Comparison of ENCODE assay signal across 1 cellular context in genomic region chr6:27892596-27893058, GRCh38.
TF ChIP-seq lines count a peak whose summit lies in the region.

No MANE protein-coding gene starts in this region.

TF ChIP-seq in K562, 482 proteins besides CTCF, POLR2A, EP300 and RAD21 (continued from another document and continues in another):
- 0 out of 6 replicates have a peak, but pooled peaks of 1 of the 3 experiments have one; percentile 35 for TF ChIP-seq ZBTB11 (CRISPR knock-in tag; IDR thresholded peaks at IDR 0.05)
- 0 out of 2 replicates have a peak, but pooled peaks have one; percentile 25 for TF ChIP-seq ARID2 (IDR thresholded peaks at IDR 0.05)
- TF ChIP-seq NONO (IDR thresholded peaks at IDR 0.05; ENCODE audit: low read depth in 2 of 2, low read length in 1 of 2) = peak in 1 of 2 experiments; percentile 70; a peak in 2 of 4 replicates
- peak; percentile 27; the same call in 1 of the 2 replicates for TF ChIP-seq HMGXB4 (CRISPR knock-in tag; IDR thresholded peaks at IDR 0.05)
- no peak for TF ChIP-seq ZNF347 (CRISPR knock-in tag; IDR thresholded peaks at IDR 0.05; ENCODE audit: low read depth)
- peak; percentile 12; the same call in 1 of the 2 replicates for TF ChIP-seq SMARCA4 (IDR thresholded peaks at IDR 0.05)
- TF ChIP-seq GATAD2B (IDR thresholded peaks at IDR 0.05; ENCODE audit: borderline replicate concordance) = no peak
- TF ChIP-seq NFIX (CRISPR knock-in tag; IDR thresholded peaks at IDR 0.05; ENCODE audit: low read depth) = no peak
- peak; percentile 79; the same call in 1 of the 2 replicates for TF ChIP-seq ZFP91 (CRISPR knock-in tag; IDR thresholded peaks at IDR 0.05)
- no peak for TF ChIP-seq MTF1 (CRISPR knock-in tag; IDR thresholded peaks at IDR 0.05; ENCODE audit: borderline replicate concordance)
- TF ChIP-seq ZNF780A (CRISPR knock-in tag; IDR thresholded peaks at IDR 0.05) = 0 out of 2 replicates have a peak, but pooled peaks have one; percentile 32
- TF ChIP-seq ZNF217 (CRISPR knock-in tag; IDR thresholded peaks at IDR 0.05) = peak; percentile 79; the same call in 1 of the 2 replicates
- peak; percentile 55; the same call in 1 of the 2 replicates for TF ChIP-seq ZBTB34 (CRISPR knock-in tag; IDR thresholded peaks at IDR 0.05)
- 0 out of 2 replicates have a peak, but pooled peaks have one; percentile 4 for TF ChIP-seq TEAD4 (IDR thresholded peaks at IDR 0.05; ENCODE audit: low read length)
- no peak for TF ChIP-seq TEAD4 (CRISPR knock-in tag; IDR thresholded peaks at IDR 0.05; ENCODE audit: borderline replicate concordance)
- TF ChIP-seq FIP1L1 (IDR thresholded peaks at IDR 0.05; ENCODE audit: low read depth, low read length, poor library complexity, severe bottlenecking) = peak; percentile 100
- TF ChIP-seq BRCA1 (IDR thresholded peaks at IDR 0.05) = no peak
- peak; percentile 97 for TF ChIP-seq BRCA1 (CRISPR knock-in tag; IDR thresholded peaks at IDR 0.05)
- no peak for TF ChIP-seq ZMIZ1 (IDR thresholded peaks at IDR 0.05; ENCODE audit: low read depth in 2 of 2, low read length in 2 of 2)
- no peak for TF ChIP-seq CC2D1A (IDR thresholded peaks at IDR 0.05)
- TF ChIP-seq SMAD4 (CRISPR knock-in tag; conservative IDR thresholded peaks at IDR 0.05) = peak; percentile 62; the same call in 1 of the 2 replicates
- TF ChIP-seq ZNF766 (CRISPR knock-in tag; conservative IDR thresholded peaks at IDR 0.05) = 0 out of 2 replicates have a peak, but pooled peaks have one; percentile 41
- no peak for TF ChIP-seq TCFL5 (CRISPR knock-in tag; conservative IDR thresholded peaks at IDR 0.05)
- TF ChIP-seq AFF1 (IDR thresholded peaks at IDR 0.05; ENCODE audit: low read depth in 1 of 2, partially characterized antibody in 2 of 2) = peak in 1 of 2 experiments; percentile 96
- peak; percentile 99; the same call in 1 of the 2 replicates for TF ChIP-seq RBM14 (IDR thresholded peaks at IDR 0.05; ENCODE audit: borderline replicate concordance, insufficient read depth, low read depth, low read length)
- peak; percentile 98 for TF ChIP-seq TGIF2 (CRISPR knock-in tag; IDR thresholded peaks at IDR 0.05)
- peak; percentile 60; the same call in 1 of the 2 replicates for TF ChIP-seq MTA1 (IDR thresholded peaks at IDR 0.05; ENCODE audit: borderline replicate concordance)
- TF ChIP-seq CBFB (CRISPR knock-in tag; IDR thresholded peaks at IDR 0.05) = 0 out of 2 replicates have a peak, but pooled peaks have one; percentile 16
- TF ChIP-seq FOXP1 (CRISPR knock-in tag; IDR thresholded peaks at IDR 0.05) = no peak
- TF ChIP-seq HIVEP1 (CRISPR knock-in tag; IDR thresholded peaks at IDR 0.05) = no peak
- no peak for TF ChIP-seq ASH1L (IDR thresholded peaks at IDR 0.05; ENCODE audit: borderline replicate concordance, low read depth, partially characterized antibody)
- TF ChIP-seq PREB (CRISPR knock-in tag; IDR thresholded peaks at IDR 0.05) = peak; percentile 95; the same call in 1 of the 2 replicates
- no peak; a peak in 1 of 3 replicates for TF ChIP-seq CBX3 (IDR thresholded peaks at IDR 0.05; ENCODE audit: borderline replicate concordance in 1 of 2, low read length in 2 of 2)
- TF ChIP-seq TOE1 (IDR thresholded peaks at IDR 0.05; ENCODE audit: borderline replicate concordance) = no peak; the same call in 1 of the 2 replicates
- TF ChIP-seq TOE1 (CRISPR knock-in tag; IDR thresholded peaks at IDR 0.05; ENCODE audit: borderline replicate concordance, low read depth) = peak; percentile 97
- TF ChIP-seq NELFE (IDR thresholded peaks at IDR 0.05; ENCODE audit: insufficient read depth, insufficient read length) = no peak
- peak; percentile 48 to 72; a peak in 1 of 4 replicates for TF ChIP-seq TEAD1 (CRISPR knock-in tag; IDR thresholded peaks at IDR 0.05)
- no peak for TF ChIP-seq SNIP1 (IDR thresholded peaks at IDR 0.05; ENCODE audit: low read depth)
- peak; percentile 98 for TF ChIP-seq U2AF1 (optimal IDR thresholded peaks at IDR 0.05; ENCODE audit: low read depth, low read length)
- peak; percentile 76; the same call in 1 of the 2 replicates for TF ChIP-seq ZNF764 (CRISPR knock-in tag; IDR thresholded peaks at IDR 0.05; ENCODE audit: low read depth)
- TF ChIP-seq MXD1 (CRISPR knock-in tag; IDR thresholded peaks at IDR 0.05; ENCODE audit: borderline replicate concordance, poor library complexity, severe bottlenecking) = no peak
- TF ChIP-seq SOX6 (IDR thresholded peaks at IDR 0.05) = no peak; the same call in 1 of the 2 replicates
- TF ChIP-seq ZSCAN29 (IDR thresholded peaks at IDR 0.05) = peak; percentile 64; the same call in 1 of the 2 replicates
- TF ChIP-seq ZNF740 (CRISPR knock-in tag; IDR thresholded peaks at IDR 0.05) = no peak
- TF ChIP-seq ZNF740 (tag; IDR thresholded peaks at IDR 0.05) = no peak
- peak; percentile 87 for TF ChIP-seq PTBP1 (IDR thresholded peaks at IDR 0.05; ENCODE audit: low read depth, low read length)
